ENCODE assay signal across 20 cellular contexts in the genomic region with DNA sequence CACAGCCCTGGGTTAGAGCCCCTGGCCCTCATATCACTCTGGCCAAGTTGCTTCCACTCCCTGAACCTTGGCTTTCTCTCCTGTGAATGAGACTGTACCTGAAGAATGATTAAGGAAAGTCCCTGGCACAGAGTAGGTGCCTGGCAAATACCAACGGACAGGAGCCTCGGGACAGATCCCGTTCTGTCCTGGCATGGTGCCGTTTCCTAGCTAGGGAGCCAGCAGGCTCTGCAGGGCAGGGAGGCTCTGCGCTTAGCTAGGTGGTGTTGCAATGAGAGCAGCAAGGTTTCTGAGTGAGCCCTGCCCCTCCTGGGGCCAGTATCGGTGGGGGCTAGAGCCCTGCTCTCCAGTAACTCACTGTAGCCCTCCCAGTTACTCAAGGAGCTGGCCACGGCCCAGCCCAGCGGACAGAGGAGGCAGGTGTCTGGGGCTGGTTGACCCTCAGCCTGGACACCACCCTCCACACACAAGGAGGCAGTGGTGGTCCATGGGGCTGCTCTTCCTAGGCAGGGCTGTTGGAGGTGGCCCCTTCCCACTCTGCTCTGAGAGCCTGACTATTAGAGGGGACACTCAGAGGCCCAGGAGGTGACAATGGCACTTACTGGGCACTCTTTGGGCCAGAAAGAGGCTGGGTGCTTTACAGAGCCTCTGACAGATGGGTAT.
A peak's percentile ranks its signal among the peaks of the same experiment; 100 is the strongest.
DNase-seq lines count a peak whose midpoint lies in the region; ATAC-seq and TF ChIP-seq lines count a peak whose summit lies in the region.
"Had no signal": no experiment of that assay in that cellular context is flagged by ENCODE, and none has a peak within 500 bp of the region (broad histone marks: within the 10 kb centered on the region; RNA-seq: fewer than 3 reads in every experiment).

No MANE protein-coding gene starts in this region.

- WGBS in mammary epithelial cell (ENCODE audit: low coverage, missing lambda C conversion rate) = 12% methylated on average over 8 of the region's 8 CpGs

- H3K36me3 ChIP-seq in mammary epithelial cell (ENCODE audit: insufficient read depth, low read length) (no peaks in the 10 kb centered on the region), gastrocnemius medialis (no peaks in the 10 kb centered on the region)
- no peaks in the 10 kb centered on the region for H3K36me3 ChIP-seq in effector memory CD4-positive, alpha-beta T cell (ENCODE audit: control insufficient read depth, insufficient read depth, low read length)
- H3K36me3 ChIP-seq: BE2C, thoracic aorta had no signal

- H3K9me3 ChIP-seq in mammary epithelial cell (replicated peaks; ENCODE audit: insufficient read depth, low read length) (no peaks in the 10 kb centered on the region), gastrocnemius medialis (no peaks in the 10 kb centered on the region)
- no peaks in the 10 kb centered on the region for H3K9me3 ChIP-seq in effector memory CD4-positive, alpha-beta T cell (ENCODE audit: control insufficient read depth, low read length)
- H3K9me3 ChIP-seq: BE2C, thoracic aorta had no signal

- H3K27me3 ChIP-seq in mammary epithelial cell (ENCODE audit: insufficient read depth, low read length) (no peaks in the 10 kb centered on the region), gastrocnemius medialis (no peaks in the 10 kb centered on the region)
- no peaks in the 10 kb centered on the region for H3K27me3 ChIP-seq in effector memory CD4-positive, alpha-beta T cell (replicated peaks; ENCODE audit: control insufficient read depth, insufficient read depth, low read length, poor library complexity, severe bottlenecking)
- H3K27me3 ChIP-seq: BE2C had no signal

- intact Hi-C loops in mammary epithelial cell (cut with micrococcal nuclease) (no loop called here), gastrocnemius medialis (cut with DNase I; ENCODE audit: low total_unique reads) (no loop called here)

- H3K27ac ChIP-seq in mammary epithelial cell (ENCODE audit: insufficient read depth, low read depth, low read length) = peak overlapping the region; percentile 9
- H3K27ac ChIP-seq in gastrocnemius medialis = no peak overlapping the region
- H3K27ac ChIP-seq in effector memory CD4-positive, alpha-beta T cell (ENCODE audit: insufficient read depth, low read length, poor library complexity, severe bottlenecking) = no peak overlapping the region
- H3K27ac ChIP-seq: thoracic aorta had no signal

- in situ Hi-C loops in mammary epithelial cell (cut with MboI; ENCODE audit: low sequenced_read_pairs in 2 of 2) = no loop called here
- in situ Hi-C loops in gastrocnemius medialis (cut with MboI; ENCODE audit: low sequenced_read_pairs in 4 of 4) = no loop called here

- BruUV-seq in mammary epithelial cell (replicated peaks; lab: Mats Ljungman, UMichigan) = no TSS peak

- H3K4me1 ChIP-seq in mammary epithelial cell (ENCODE audit: insufficient read depth, low read length) (peaks cover 13% of the 10 kb centered on the region), gastrocnemius medialis (no peaks in the 10 kb centered on the region)
- no peaks in the 10 kb centered on the region for H3K4me1 ChIP-seq in effector memory CD4-positive, alpha-beta T cell (ENCODE audit: control insufficient read depth, insufficient read depth, low read length, poor library complexity, severe bottlenecking)

- no peak overlapping the region for H3K9ac ChIP-seq in mammary epithelial cell (ENCODE audit: insufficient read depth, low read length)

- no peaks in the 10 kb centered on the region for H4K20me1 ChIP-seq in mammary epithelial cell (ENCODE audit: insufficient read depth, low read length)

- DNase-seq in NCI-H226 = peak; percentile 38
- DNase-seq in mammary epithelial cell = peak; percentile 66
- peak; percentile 29 for DNase-seq in kidney tubule cell (ENCODE audit: low spot score)
- peak; percentile 32 to 70 for DNase-seq in gastrocnemius medialis
- no peak for DNase-seq in NAMALWA (ENCODE audit: low spot score)
- no peak for DNase-seq in effector memory CD4-positive, alpha-beta T cell
- DNase-seq in SK-N-DZ (ENCODE audit: low spot score) = no peak
- DNase-seq: activated CD4-positive, alpha-beta memory T cell treated with anti-CD3 and anti-CD28 coated beads, Interleukin-2, amount 10 ng/mL, durations not matched to agents 7 days and 5 days; activated naive CD8-positive, alpha-beta T cell treated with anti-CD3 and anti-CD28 coated beads for 36 hours; activated T-cell treated with anti-CD3 and anti-CD28 coated beads, Interleukin-2, amount 50 U/mL, for 4 hours; BE2C; caudate nucleus; DMS53; foreskin melanocyte; IMR-90; NCI-H2081 treated with DMSO at 0.1 percent for 48 hours; NCI-H69; stimulated activated CD4-positive, alpha-beta T cell treated with anti-CD3 and anti-CD28 coated beads, Interleukin-2, amount 100 ng/mL, for 24 hours; SW 1271 had no signal

- H3K4me2 ChIP-seq in mammary epithelial cell (ENCODE audit: insufficient read depth, low read depth, low read length) = no peak overlapping the region

- H3K79me2 ChIP-seq in mammary epithelial cell (ENCODE audit: insufficient read depth, low read length) = no peaks in the 10 kb centered on the region

- no peak overlapping the region for H3K4me3 ChIP-seq in mammary epithelial cell (replicated peaks in 1 of 3; ENCODE audit: insufficient read depth in 1 of 3, low read depth in 2 of 3, low read length in 3 of 3)
- H3K4me3 ChIP-seq in gastrocnemius medialis = no peak overlapping the region
- H3K4me3 ChIP-seq in effector memory CD4-positive, alpha-beta T cell (ENCODE audit: insufficient read depth, low read depth, low read length, poor library complexity, severe bottlenecking) = no peak overlapping the region
- H3K4me3 ChIP-seq: thoracic aorta had no signal

- TF ChIP-seq POLR2A in gastrocnemius medialis (IDR thresholded peaks at IDR 0.05) = no peak

- CTCF ChIA-PET in mammary epithelial cell (lab: Charles Lee; ENCODE audit: low non-redundant PET) = no interaction called here

- dilution Hi-C loops in mammary epithelial cell (cut with HindIII; ENCODE audit: low sequenced_read_pairs) = no loop called here

- peak overlapping the region; percentile 51 for H2AFZ ChIP-seq in mammary epithelial cell (ENCODE audit: low read depth, low read length)

- TF ChIP-seq CTCF in mammary epithelial cell (conservative IDR thresholded peaks at IDR 0.05 in 1 of 2, IDR thresholded peaks at IDR 0.05 in 1 of 2; ENCODE audit: extremely low read depth in 1 of 2, insufficient read depth in 1 of 2, low read depth in 1 of 2, low read length in 2 of 2) (no peak), gastrocnemius medialis (IDR thresholded peaks at IDR 0.05 in 4 of 5, conservative IDR thresholded peaks at IDR 0.05 in 1 of 5) (no peak)

- ATAC-seq in gastrocnemius medialis = peak; percentile 66 to 85
- ATAC-seq: activated T-cell treated with anti-CD3 and anti-CD28 coated beads, Interleukin-2, amount 50 U/mL, for 4 hours had no signal

Comparison
In these comparisons a context has a peak if more than half of its experiments do, and no peak if none do; other contexts are left out.
1. DNase-seq: peak in NCI-H226 (single experiment), mammary epithelial cell (single experiment), kidney tubule cell (single experiment) and gastrocnemius medialis (2 of 2); none in NAMALWA (single experiment), effector memory CD4-positive, alpha-beta T cell (0 of 3) and SK-N-DZ (single experiment).